Comparison of ENCODE assay signal across 16 cellular contexts in genomic region chr2:186559370-186559769, GRCh38. TPM values are rescaled to one million over a fixed set of nuclear protein-coding genes. Genes with fewer than 3 reads are reported as not detected.
A peak's percentile ranks its signal among the peaks of the same experiment; 100 is the strongest.
DNase-seq lines count a peak whose midpoint lies in the region; ATAC-seq, FAIRE-seq and TF ChIP-seq lines count a peak whose summit lies in the region.
"Had no signal": no experiment of that assay in that cellular context is flagged by ENCODE, and none has a peak within 500 bp of the region (broad histone marks: within the 10 kb centered on the region; RNA-seq: fewer than 3 reads in every experiment).

No MANE protein-coding gene starts in this region.

- no TSS peak for BruUV-seq in GM12878 (replicated peaks; lab: Mats Ljungman, UMichigan)

- CTCF ChIA-PET in GM12878 (lab: Yijun Ruan, JAX): interaction anchor here (0.9 to 1.3 kb wide), 3 partner anchors 55 to 82 kb away, joined by 3 read pairs; no protein-coding TSS in a partner anchor
- CTCF ChIA-PET in CD8-positive, alpha-beta T cell (lab: Charles Lee): no interaction called here

- no peaks in the 10 kb centered on the region for H4K20me1 ChIP-seq in GM12878 (ENCODE audit: control insufficient read depth, insufficient read depth)
- H4K20me1 ChIP-seq: BLaER1 treated with 17β-estradiol and CSF1 and Interleukin-3, amounts not matched to agents 10 nM and 100 nM had no signal

- H3K4me3 Mint-ChIP-seq in CD8-positive, alpha-beta T cell: no peak overlapping the region

- no peak for TF ChIP-seq CTCF in GM12878 (IDR thresholded peaks at IDR 0.05 in 2 of 3, conservative IDR thresholded peaks at IDR 0.05 in 1 of 3; ENCODE audit: control insufficient read depth in 2 of 3, extremely low read depth in 1 of 3, insufficient read depth in 1 of 3, low read depth in 3 of 3, low read length in 3 of 3)
- no peak for TF ChIP-seq CTCF in CD8-positive, alpha-beta T cell (IDR thresholded peaks at IDR 0.05)

- no peaks in the 10 kb centered on the region for H3K4me1 Mint-ChIP-seq in CD8-positive, alpha-beta T cell (ENCODE audit: low read depth)

- H3K4me3 ChIP-seq in GM12878: no peak overlapping the region
- H3K4me3 ChIP-seq in CD8-positive, alpha-beta T cell (ENCODE audit: low read depth, low read length): no peak overlapping the region
- H3K4me3 ChIP-seq: BLaER1 treated with 17β-estradiol and CSF1 and Interleukin-3, amounts not matched to agents 10 nM and 100 nM; body of pancreas; dorsolateral prefrontal cortex; HAP-1 had no signal

- no peaks in the 10 kb centered on the region for H3K27me3 ChIP-seq in GM12878 (replicated peaks in 1 of 2; ENCODE audit: control insufficient read depth in 2 of 2, insufficient read depth in 2 of 2, low read length in 1 of 2)
- H3K27me3 ChIP-seq in CD8-positive, alpha-beta T cell (ENCODE audit: insufficient read depth, low read length): no peaks in the 10 kb centered on the region
- H3K27me3 ChIP-seq: BLaER1 treated with 17β-estradiol and CSF1 and Interleukin-3, amounts not matched to agents 10 nM and 100 nM; body of pancreas; dorsolateral prefrontal cortex had no signal

- no peak overlapping the region for H3K9ac ChIP-seq in GM12878 (ENCODE audit: control insufficient read depth, insufficient read depth, low read length)
- H3K9ac ChIP-seq: BLaER1 treated with 17β-estradiol and CSF1 and Interleukin-3, amounts not matched to agents 10 nM and 100 nM had no signal

- no peak overlapping the region for H3K27ac ChIP-seq in GM12878 (ENCODE audit: control insufficient read depth, insufficient read depth)
- H3K27ac ChIP-seq in CD8-positive, alpha-beta T cell (ENCODE audit: low read depth, low read length): no peak overlapping the region
- H3K27ac ChIP-seq: BLaER1 treated with 17β-estradiol and CSF1 and Interleukin-3, amounts not matched to agents 10 nM and 100 nM; body of pancreas; dorsolateral prefrontal cortex; VCaP had no signal

- POLR2A ChIA-PET in GM12878 (lab: Charles Lee): interaction anchor here (1.1 kb wide), 1 partner anchor 23 kb away, joined by 3 read pairs; no protein-coding TSS in a partner anchor
- POLR2A ChIA-PET in CD8-positive, alpha-beta T cell (lab: Charles Lee): no interaction called here

- no peaks in the 10 kb centered on the region; the same call in 1 of the 2 replicates for H3K4me1 ChIP-seq in GM12878 (ENCODE audit: control insufficient read depth, insufficient read depth, low read length)
- no peaks in the 10 kb centered on the region for H3K4me1 ChIP-seq in CD8-positive, alpha-beta T cell (ENCODE audit: insufficient read depth, low read length)
- H3K4me1 ChIP-seq: BLaER1 treated with 17β-estradiol and CSF1 and Interleukin-3, amounts not matched to agents 10 nM and 100 nM; body of pancreas; HAP-1 had no signal

- H3K27ac Mint-ChIP-seq in CD8-positive, alpha-beta T cell: no peak overlapping the region

- H3K9me3 ChIP-seq in GM12878 (replicated peaks; ENCODE audit: control insufficient read depth, insufficient read depth, low read length): no peaks in the 10 kb centered on the region
- H3K9me3 ChIP-seq in CD8-positive, alpha-beta T cell (ENCODE audit: low read length): no peaks in the 10 kb centered on the region
- H3K9me3 ChIP-seq: body of pancreas, HAP-1 had no signal

- intact Hi-C loops in GM12878 (cut with micrococcal nuclease; ENCODE audit: unreplicated experiment): no loop called here
- intact Hi-C loops in CD8-positive, alpha-beta T cell (cut with DNase I, micrococcal nuclease): no loop called here

- H3K9me3 Mint-ChIP-seq in CD8-positive, alpha-beta T cell: no peaks in the 10 kb centered on the region

- H3K4me2 ChIP-seq in GM12878 (ENCODE audit: control insufficient read depth, insufficient read depth): no peak overlapping the region; the same call in 1 of the 2 replicates
- H3K4me2 ChIP-seq: BLaER1 treated with 17β-estradiol and CSF1 and Interleukin-3, amounts not matched to agents 10 nM and 100 nM had no signal

- peak; percentile 34 for ATAC-seq in GM19043 (IDR thresholded peaks at IDR 0.05; ENCODE audit: low read depth, unreplicated experiment)
- peak; percentile 65 for ATAC-seq in GM21717 (IDR thresholded peaks at IDR 0.05; ENCODE audit: unreplicated experiment)
- peak; percentile 72 for ATAC-seq in HG03066 (IDR thresholded peaks at IDR 0.05; ENCODE audit: low read depth, unreplicated experiment)
- ATAC-seq in GM12878: peak; percentile 80
- ATAC-seq in CD8-positive, alpha-beta T cell: no peak
- ATAC-seq: body of pancreas had no signal

- no peak for TF ChIP-seq POLR2A in GM12878 (IDR thresholded peaks at IDR 0.05; ENCODE audit: low read depth, low read length)

- in situ Hi-C loops in GM12878 (cut with MboI): no loop called here

- SMC1A ChIA-PET in GM12878 (lab: Charles Lee; ENCODE audit: uncharacterized antibody, unreplicated experiment): interaction anchor here (0.6 to 1.9 kb wide), 3 partner anchors 11 to 70 kb away, joined by 3 to 5 read pairs (median 3); no protein-coding TSS in a partner anchor

- TF ChIP-seq RAD21 in GM12878 (IDR thresholded peaks at IDR 0.05; ENCODE audit: insufficient read depth, low read depth, low read length): no peak

- H2AFZ ChIP-seq in GM12878 (ENCODE audit: control insufficient read depth, low read depth, low read length): no peak overlapping the region

- RAD21 ChIA-PET in GM12878 (lab: Charles Lee; ENCODE audit: unreplicated experiment): interaction anchor here (0.6 kb wide), 1 partner anchor 678 kb away, joined by 3 read pairs; no protein-coding TSS in a partner anchor

- TF ChIP-seq EP300 in GM12878 (IDR thresholded peaks at IDR 0.05; ENCODE audit: borderline replicate concordance in 1 of 2, control insufficient read depth in 1 of 2, low read depth in 2 of 2, low read length in 2 of 2): no peak

- FAIRE-seq in GM12878 (lab: Jason Lieb, UNC): no peak
- FAIRE-seq in RCC 7860 (lab: Jason Lieb, UNC): no peak

- DNase-seq in GM12878 (ENCODE audit: low read depth, low spot score) (no peak), RCC 7860 (ENCODE audit: low spot score) (no peak), A172 (ENCODE audit: low spot score) (no peak)
- DNase-seq in CD8-positive, alpha-beta T cell: no peak
- DNase-seq: body of pancreas; DMS79 treated with DMSO at 0.1 percent for 48 hours; dorsolateral prefrontal cortex; NCI-H446; OCI-M1; stimulated activated naive CD4-positive, alpha-beta T cell had no signal

- H3K36me3 Mint-ChIP-seq in CD8-positive, alpha-beta T cell: no peaks in the 10 kb centered on the region

- no peaks in the 10 kb centered on the region for H3K36me3 ChIP-seq in GM12878 (ENCODE audit: control insufficient read depth in 2 of 2, insufficient read depth in 2 of 2, low read length in 1 of 2)
- no peaks in the 10 kb centered on the region for H3K36me3 ChIP-seq in CD8-positive, alpha-beta T cell (ENCODE audit: insufficient read depth, low read length)
- H3K36me3 ChIP-seq: BLaER1 treated with 17β-estradiol and CSF1 and Interleukin-3, amounts not matched to agents 10 nM and 100 nM; HAP-1 had no signal

- H3K27me3 Mint-ChIP-seq in CD8-positive, alpha-beta T cell (ENCODE audit: low read depth): peaks cover 4% of the 10 kb centered on the region

- no peaks in the 10 kb centered on the region for H3K79me2 ChIP-seq in GM12878 (ENCODE audit: control insufficient read depth, insufficient read depth, low read length)

TF ChIP-seq in GM12878, 131 proteins besides CTCF, POLR2A, EP300 and RAD21:
- TF ChIP-seq SP1 (IDR thresholded peaks at IDR 0.05; ENCODE audit: low read depth, low read length) (no peak), NFIC (IDR thresholded peaks at IDR 0.05; ENCODE audit: low read depth, low read length) (peak; percentile 18; the same call in 1 of the 2 replicates)

RNA-seq across cellular contexts. Expression of gene ITGAV, which starts 30.5 kb away (rescaled TPM):
- 55.8 and 61.0 TPM in 2 replicates for total RNA-seq in GM12878 (2013; cell fraction: nucleolus; rRNA removed)
- total RNA-seq in GM12878 (2014; rRNA removed) (9.3 and 11.7 TPM in 2 replicates), GM12878 (2014; rRNA removed; fragmentation: Illumina TruSeq; extraction: Trizol) (8.9 and 11.1 TPM in 2 replicates), GM12878 (2021) (6.8 and 10.1 TPM in 2 replicates)
- polyA plus RNA-seq in GM12878 (2011; ENCODE audit: low read depth): 2.2 TPM
- polyA plus RNA-seq in GM12878 (2011; rRNA removed) (10.8 and 14.3 TPM in 2 replicates), GM12878 (2014; fragmentation: Illumina TruSeq; extraction: Trizol) (6.6 and 7.5 TPM in 2 replicates), GM12878 (2014; fragmentation: Nextera tagmentation; extraction: Ambion mirVana) (1 to 10 TPM; 2.1 to 2.2 TPM), GM12878 (2014; rRNA removed) (4.6 and 4.9 TPM in 2 replicates), GM12878 (2016; fragmentation: Nextera tagmentation; extraction: Ambion mirVana) (1 to 10 TPM; 5.0 to 5.5 TPM)
- 3.6 and 5.6 TPM in 2 replicates for polyA plus RNA-seq in GM12878 (2011; cell fraction: cytosol; rRNA removed)
- polyA plus RNA-seq in GM12878 (2011; cell fraction: nucleus; rRNA removed): 23.3 and 27.3 TPM in 2 replicates
- polyA plus RNA-seq in GM12878 (2012): 4.3 and 5.5 TPM in 2 replicates
- polyA minus RNA-seq in GM12878 (2011; rRNA and poly(A)+ RNA removed): 12.9 and 19.6 TPM in 2 replicates
- 6.5 and 8.8 TPM in 2 replicates for polyA minus RNA-seq in GM12878 (2011; cell fraction: cytosol; rRNA and poly(A)+ RNA removed)
- polyA minus RNA-seq in GM12878 (2011; cell fraction: nucleus; rRNA and poly(A)+ RNA removed): 14.9 and 24.8 TPM in 2 replicates
- 104 and 110 TPM in 2 replicates for total RNA-seq in A172 (2014; rRNA removed; shearing (Covaris generic))
- 1 to 10 TPM; 3.6 to 4.9 TPM for total RNA-seq in CD8-positive, alpha-beta T cell
